In genomic region chr3:144296808-144297207, GRCh38 we compare ENCODE assay signal across 21 cellular contexts.
"Had no signal": no experiment of that assay in that cellular context is flagged by ENCODE, and none has a peak within 500 bp of the region (broad histone marks: within the 10 kb centered on the region; RNA-seq: fewer than 3 reads in every experiment).

No MANE protein-coding gene starts in this region.

- H3K27ac Mint-ChIP-seq: activated T-helper 17 cell treated with anti-CD3 and anti-CD28 coated beads, Interleukin-2, amount 50 U/mL, for 72 hours; memory B cell; nephron progenitor cell; stimulated activated naive B cell treated with anti-CD40 and anti-IgM and Interleukin-4, amounts not matched to agents 10 μg/mL and 1 μg/mL and 100 μg/mL, for 72 hours had no signal

- H3K4me3 ChIP-seq: prostate gland, skin epidermis, thyroid gland, uterus had no signal

- H3K27me3 ChIP-seq: brain microvascular endothelial cell, foreskin keratinocyte, thyroid gland, uterus had no signal

- DNase-seq: activated CD4-positive, alpha-beta T cell treated with anti-CD3 and anti-CD28 coated beads, Interleukin-2, amount 50 U/mL, for 48 hours; activated naive CD4-positive, alpha-beta T cell treated with Interleukin-2 at 50 U/mL for 16 hours; anterior cingulate cortex; brain microvascular endothelial cell; cortex of kidney; effector CD8-positive, alpha-beta T cell; foreskin keratinocyte; kidney glomerular epithelial cell; left ventricle myocardium superior; nephron progenitor cell; right cardiac atrium; stimulated activated CD4-positive, alpha-beta T cell treated with anti-CD3 and anti-CD28 coated beads, Interleukin-15, amount 100 ng/mL, for 24 hours; stimulated activated CD4-positive, alpha-beta T cell treated with anti-CD3 and anti-CD28 coated beads, Interleukin-4, amount 100 ng/mL, for 1 hour; stimulated activated naive B cell treated with anti-CD40 and anti-IgM and Interleukin-4, amounts not matched to agents 10 μg/mL and 1 μg/mL and 100 μg/mL, for 72 hours; thyroid gland; uterus; WERI-Rb-1 had no signal

- H3K27me3 Mint-ChIP-seq: activated T-helper 17 cell treated with anti-CD3 and anti-CD28 coated beads, Interleukin-2, amount 50 U/mL, for 72 hours; memory B cell had no signal

- H3K4me1 Mint-ChIP-seq: activated T-helper 17 cell treated with anti-CD3 and anti-CD28 coated beads, Interleukin-2, amount 50 U/mL, for 72 hours; nephron progenitor cell had no signal

- ATAC-seq: activated T-helper 17 cell treated with anti-CD3 and anti-CD28 coated beads, Interleukin-2, amount 50 U/mL, for 72 hours; foreskin keratinocyte; left ventricle myocardium superior; right cardiac atrium; stimulated activated naive B cell treated with anti-CD40 and anti-IgM and Interleukin-4, amounts not matched to agents 10 μg/mL and 1 μg/mL and 100 μg/mL, for 72 hours had no signal

- H3K36me3 ChIP-seq: brain microvascular endothelial cell, prostate gland, thyroid gland, uterus, WERI-Rb-1 had no signal

- H3K27ac ChIP-seq: brain microvascular endothelial cell, foreskin keratinocyte, prostate gland, skin epidermis, thyroid gland, uterus, WERI-Rb-1 had no signal

- H3K36me3 Mint-ChIP-seq: stimulated activated naive B cell treated with anti-CD40 and anti-IgM and Interleukin-4, amounts not matched to agents 10 μg/mL and 1 μg/mL and 100 μg/mL, for 72 hours had no signal

- H3K4me3 Mint-ChIP-seq: activated T-helper 17 cell treated with anti-CD3 and anti-CD28 coated beads, Interleukin-2, amount 50 U/mL, for 72 hours; memory B cell; nephron progenitor cell; stimulated activated naive B cell treated with anti-CD40 and anti-IgM and Interleukin-4, amounts not matched to agents 10 μg/mL and 1 μg/mL and 100 μg/mL, for 72 hours had no signal

- H3K9me3 ChIP-seq: prostate gland, thyroid gland, uterus had no signal

- H3K4me1 ChIP-seq: foreskin keratinocyte, prostate gland, thyroid gland, uterus had no signal
